Comparison of ENCODE assay signal across 15 cellular contexts in the genomic region with DNA sequence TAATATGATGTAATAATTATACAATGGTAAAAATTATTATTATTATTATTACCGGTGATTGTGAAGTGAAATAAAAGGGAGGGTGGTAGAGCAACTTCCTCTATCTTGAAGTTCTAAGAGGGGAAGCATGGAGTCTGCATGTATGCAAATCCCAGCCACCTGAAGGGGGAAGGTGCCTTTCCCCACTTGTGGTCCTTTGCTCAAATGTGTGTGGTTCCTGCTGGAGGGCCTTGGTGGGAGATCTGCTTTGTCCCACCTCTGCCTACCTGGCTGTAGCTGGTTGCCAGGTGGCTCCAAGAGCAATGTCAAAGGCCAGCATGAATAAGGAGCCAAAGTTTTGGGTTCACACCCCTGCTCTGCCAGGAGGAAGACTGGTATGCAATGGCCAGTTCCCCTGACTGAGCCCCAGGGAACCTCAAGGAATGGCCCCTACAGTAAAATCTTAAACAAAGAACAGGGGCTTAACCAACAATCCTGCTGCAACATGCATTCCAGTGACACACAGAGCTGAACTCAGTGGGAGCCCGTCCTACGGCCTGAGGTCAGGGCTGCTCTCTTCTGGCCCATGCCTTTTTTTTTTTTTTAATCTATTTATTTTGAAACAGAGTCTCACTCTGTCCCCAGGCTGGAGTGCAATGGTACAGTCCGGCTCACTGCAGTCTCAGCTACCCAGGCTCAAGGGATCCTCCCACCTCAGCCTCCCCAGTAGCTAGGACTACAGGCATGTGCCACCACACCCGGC. TPM values are rescaled to one million over a fixed set of nuclear protein-coding genes. Genes with fewer than 3 reads are reported as not detected.
A peak's percentile ranks its signal among the peaks of the same experiment; 100 is the strongest.
DNase-seq lines count a peak whose midpoint lies in the region; ATAC-seq and FAIRE-seq lines count a peak whose summit lies in the region.
"Had no signal": no experiment of that assay in that cellular context is flagged by ENCODE, and none has a peak within 500 bp of the region (broad histone marks: within the 10 kb centered on the region; RNA-seq: fewer than 3 reads in every experiment).

No MANE protein-coding gene starts in this region.

- H3K4me3 Mint-ChIP-seq in naive B cell: peak overlapping the region in 4 of 8 donors; percentile 47 to 75 (median 56)
- H3K4me3 Mint-ChIP-seq: activated CD4-positive, alpha-beta T cell treated with anti-CD3 and anti-CD28 coated beads for 36 hours; HFFc6 had no signal

- ATAC-seq in naive B cell (ENCODE audit: low read depth in 2 of 2): peak; percentile 72 to 74
- ATAC-seq in GM19455 (IDR thresholded peaks at IDR 0.05; ENCODE audit: unreplicated experiment): no peak
- ATAC-seq: activated CD4-positive, alpha-beta T cell treated with anti-CD3 and anti-CD28 coated beads for 36 hours had no signal

- peak; percentile 61 for FAIRE-seq in GM19239 (lab: Jason Lieb, UNC)

- no peaks in the 10 kb centered on the region for H3K36me3 Mint-ChIP-seq in naive B cell

- H3K27ac Mint-ChIP-seq in naive B cell: peak overlapping the region; percentile 30 to 98 (median 92)
- H3K27ac Mint-ChIP-seq: activated CD4-positive, alpha-beta T cell treated with anti-CD3 and anti-CD28 coated beads for 36 hours; HFFc6 had no signal

- no peaks in the 10 kb centered on the region for H3K27me3 Mint-ChIP-seq in naive B cell

- peaks cover 31 to 52% (median 43%) of the 10 kb centered on the region in 3 donors for H3K4me1 Mint-ChIP-seq in naive B cell
- H3K4me1 Mint-ChIP-seq: activated CD4-positive, alpha-beta T cell treated with anti-CD3 and anti-CD28 coated beads for 36 hours had no signal

- no peak for DNase-seq in GM19239 (ENCODE audit: insufficient read length, low spot score)
- DNase-seq in OCI-M1 (lab: John Stamatoyannopoulos, UW): peak; percentile 36
- DNase-seq in naive B cell: peak; percentile 70
- no peak for DNase-seq in activated T-cell treated with anti-CD3 and anti-CD28 coated beads for 4 hours
- no peak for DNase-seq in NCI-H345 treated with DMSO at 0.1 percent for 48 hours (lab: John Stamatoyannopoulos, UW; ENCODE audit: unreplicated experiment)
- DNase-seq: activated CD4-positive, alpha-beta T cell treated with anti-CD3 and anti-CD28 coated beads for 36 hours; BE2C; central memory CD4-positive, alpha-beta T cell; DMS 273 treated with DMSO at 0.1 percent for 48 hours; foreskin fibroblast; HFFc6; mammary epithelial cell; NCI-H2081; T-helper 2 cell had no signal

- no peaks in the 10 kb centered on the region for H3K9me3 Mint-ChIP-seq in naive B cell
- H3K9me3 Mint-ChIP-seq: HFFc6 had no signal

RNA-seq across cellular contexts. Expression of gene TMEM132A, which starts 8.5 kb away (rescaled TPM):
- polyA plus RNA-seq in naive B cell (ENCODE audit: low read depth in 6 of 6): 1 to 10 TPM in 1 of 6 donors, under 1 TPM in 3, not detected in 2; 0.23 to 1.2 (median 0.40) TPM

RNA-seq across cellular contexts. Expression of gene TMEM109, which starts 18.8 kb away (rescaled TPM):
- 100 to 1,000 TPM; 286 to 521 (median 315) TPM for polyA plus RNA-seq in naive B cell (ENCODE audit: low read depth in 6 of 6)

RNA-seq across cellular contexts. Expression of gene SLC15A3, which starts 19.2 kb away (rescaled TPM):
- 10 to 100 TPM in 5 of 6 donors, 1 to 10 TPM in 1; 7.0 to 18.1 (median 15.9) TPM for polyA plus RNA-seq in naive B cell (ENCODE audit: low read depth in 6 of 6)

RNA-seq across cellular contexts. Expression of gene PRPF19, which starts 26.4 kb away (rescaled TPM):
- 10 to 100 TPM in 5 of 6 donors, 1 to 10 TPM in 1; 5.6 to 19.3 (median 15.6) TPM for polyA plus RNA-seq in naive B cell (ENCODE audit: low read depth in 6 of 6)

RNA-seq across cellular contexts. Expression of gene CD6, which starts 38.7 kb away (rescaled TPM):
- 10 to 100 TPM in 4 of 6 donors, 1 to 10 TPM in 2; 6.4 to 25.2 (median 10.8) TPM for polyA plus RNA-seq in naive B cell (ENCODE audit: low read depth in 6 of 6)
- polyA plus RNA-seq: mammary epithelial cell had no signal

Comparison
In these comparisons a context has a peak if more than half of its experiments do, and no peak if none do; other contexts are left out.
1. DNase-seq: peak in OCI-M1 (single experiment) and naive B cell (single experiment); none in GM19239 (single experiment), activated T-cell treated with anti-CD3 and anti-CD28 coated beads for 4 hours (single experiment) and NCI-H345 treated with DMSO at 0.1 percent for 48 hours (single experiment).